Comparison of ENCODE assay signal across 8 cellular contexts in genomic region chr1:37931493-37932158, GRCh38. TPM values are rescaled to one million over a fixed set of nuclear protein-coding genes. Genes with fewer than 3 reads are reported as not detected.
DNase-seq lines count a peak whose midpoint lies in the region; ATAC-seq and TF ChIP-seq lines count a peak whose summit lies in the region.

No MANE protein-coding gene starts in this region.

- H3K9me2 ChIP-seq in PC-9 (ENCODE audit: insufficient read depth): no peaks in the 10 kb centered on the region

- CTCF ChIA-PET in PC-9 (lab: Charles Lee): interaction anchor here (0.6 to 1.3 kb wide), 6 partner anchors 15 to 185 kb away, joined by 3 to 14 read pairs (median 6); no protein-coding TSS in a partner anchor

- TF ChIP-seq CTCF in PC-9 (conservative IDR thresholded peaks at IDR 0.05): no peak

- H2AFZ ChIP-seq in PC-9: peak overlapping the region; percentile 77

- no peaks in the 10 kb centered on the region; the same call in none of the 2 replicates for H4K20me1 ChIP-seq in PC-9 (ENCODE audit: insufficient read depth)

- no TSS peak for BruUV-seq in PC-9 (replicated peaks; lab: Mats Ljungman, UMichigan)

- no peaks in the 10 kb centered on the region for H3K9me3 ChIP-seq in PC-9 (ENCODE audit: insufficient read depth, low read depth)
- H3K9me3 ChIP-seq in muscle layer of duodenum (ENCODE audit: control insufficient read depth in 1 of 2, low read length in 2 of 2): no peaks in the 10 kb centered on the region

- H3K27ac ChIP-seq in PC-9 (peak overlapping the region; percentile 28; the same call in 1 of the 2 replicates), muscle layer of duodenum (ENCODE audit: low read length) (peak overlapping the region; percentile 8)

- H3K27me3 Mint-ChIP-seq in activated T-cell treated with anti-CD3 and anti-CD28 coated beads, Interleukin-2, amount 50 U/mL, for 24 hours: no peaks in the 10 kb centered on the region

- H3K79me2 ChIP-seq in PC-9 (ENCODE audit: low read depth): peaks cover 36% of the 10 kb centered on the region

- H3K36me3 Mint-ChIP-seq in activated T-cell treated with anti-CD3 and anti-CD28 coated beads, Interleukin-2, amount 50 U/mL, for 24 hours (ENCODE audit: low read depth): peaks cover 24% of the 10 kb centered on the region

- DNase-seq in DMS79 treated with DMSO at 0.1 percent for 48 hours (lab: John Stamatoyannopoulos, UW) (peak; percentile 98), KG1 (lab: John Stamatoyannopoulos, UW) (peak; percentile 93), PC-9 (peak; percentile 96 to 100)
- peak; percentile 97 for DNase-seq in activated T-cell treated with anti-CD3 and anti-CD28 coated beads, Interleukin-2, amount 50 U/mL, for 24 hours
- DNase-seq in stimulated activated CD8-positive, alpha-beta memory T cell treated with anti-CD3 and anti-CD28 coated beads, Interleukin-7, amount 100 ng/mL, for 1 hour (ENCODE audit: low read depth in 2 of 2): peak; percentile 92

- peaks cover 36% of the 10 kb centered on the region for H3F3A ChIP-seq in PC-9 (ENCODE audit: insufficient read depth, low read depth)

- peak overlapping the region; percentile 90 for H3K4me2 ChIP-seq in PC-9

- H3K4me3 ChIP-seq in PC-9: peak overlapping the region; percentile 78
- H3K4me3 ChIP-seq in muscle layer of duodenum (ENCODE audit: low read depth in 1 of 2, low read length in 2 of 2): peak overlapping the region; percentile 76 to 83

- intact Hi-C loops in PC-9 (cut with micrococcal nuclease; ENCODE audit: unreplicated experiment): loop anchor here (2.0 to 5.0 kb wide), 2 partner anchors 39 to 457 kb away; partner anchors contain the start of gene ZC3H12A

- H3K4me1 Mint-ChIP-seq in activated T-cell treated with anti-CD3 and anti-CD28 coated beads, Interleukin-2, amount 50 U/mL, for 24 hours (ENCODE audit: low read depth): peaks cover 44% of the 10 kb centered on the region

- H3K9me3 Mint-ChIP-seq in activated T-cell treated with anti-CD3 and anti-CD28 coated beads, Interleukin-2, amount 50 U/mL, for 24 hours: no peaks in the 10 kb centered on the region

- H3K36me3 ChIP-seq in PC-9 (ENCODE audit: low read depth) (no peaks in the 10 kb centered on the region; the same call in 1 of the 2 replicates), muscle layer of duodenum (ENCODE audit: control insufficient read depth in 1 of 2, insufficient read depth in 2 of 2, low read length in 2 of 2) (peaks cover 0 to 21% of the 10 kb centered on the region in 2 donors)

- peak; percentile 85 for ATAC-seq in GM21737 (IDR thresholded peaks at IDR 0.05; ENCODE audit: unreplicated experiment)
- ATAC-seq in esophagus mucosa: peak; percentile 99

- peaks cover 38% of the 10 kb centered on the region for H3K4me1 ChIP-seq in PC-9 (replicated peaks; ENCODE audit: insufficient read depth)
- H3K4me1 ChIP-seq in muscle layer of duodenum (ENCODE audit: control insufficient read depth in 1 of 2, insufficient read depth in 2 of 2, low read length in 2 of 2): peaks cover 5 to 14% of the 10 kb centered on the region in 2 donors

- H3K27ac Mint-ChIP-seq in activated T-cell treated with anti-CD3 and anti-CD28 coated beads, Interleukin-2, amount 50 U/mL, for 24 hours: peak overlapping the region; percentile 91

- POLR2A ChIA-PET in PC-9 (lab: Charles Lee; ENCODE audit: unreplicated experiment): interaction anchor here (0.6 to 1.0 kb wide), 13 partner anchors 8 to 1274 kb away, joined by 3 to 7 read pairs (median 5); partner anchors contain the start of genes C1orf122 and YRDC

- H3K27me3 ChIP-seq in PC-9 (ENCODE audit: insufficient read depth, low read depth): no peaks in the 10 kb centered on the region
- no peaks in the 10 kb centered on the region for H3K27me3 ChIP-seq in muscle layer of duodenum (ENCODE audit: low read depth, low read length)

- H3K4me3 Mint-ChIP-seq in activated T-cell treated with anti-CD3 and anti-CD28 coated beads, Interleukin-2, amount 50 U/mL, for 24 hours: peak overlapping the region; percentile 89

RNA-seq across cellular contexts. Expression of gene INPP5B, which starts 15.2 kb away (rescaled TPM):
- 26.7 and 28.1 TPM in 2 replicates for total RNA-seq in PC-9 (2021)
- 8.6 TPM for total RNA-seq in esophagus mucosa

RNA-seq across cellular contexts. Expression of gene SF3A3, which starts 58.2 kb away (rescaled TPM):
- total RNA-seq in PC-9 (2021): 82.6 and 99.1 TPM in 2 replicates
- total RNA-seq in esophagus mucosa: 41.7 TPM

Comparison
In these comparisons a context has a peak if more than half of its experiments do, and no peak if none do; other contexts are left out.
1. Peak in every context shown above with its lines: DNase-seq, ATAC-seq, H3K4me3 ChIP-seq and H3K27ac ChIP-seq.